7 cellular contexts compared by ENCODE assay signal in genomic region chr4:2261110-2261852, GRCh38. TPM values are rescaled to one million over a fixed set of nuclear protein-coding genes. Genes with fewer than 3 reads are reported as not detected.
DNase-seq lines count a peak whose midpoint lies in the region; ATAC-seq and TF ChIP-seq lines count a peak whose summit lies in the region.

No MANE protein-coding gene starts in this region.

- TF ChIP-seq CTCF in GM13976 (IDR thresholded peaks at IDR 0.05; ENCODE audit: borderline replicate concordance, control extremely low read depth, extremely low read depth, insufficient read depth, missing control alignments): no peak
- no peak for TF ChIP-seq CTCF in cardiac fibroblast (IDR thresholded peaks at IDR 0.05; ENCODE audit: low read depth, low read length)
- TF ChIP-seq CTCF in kidney epithelial cell (IDR thresholded peaks at IDR 0.05; ENCODE audit: insufficient read depth, low read length, poor library complexity, severe bottlenecking): no peak

- peak; percentile 83 for DNase-seq in GM13976 (ENCODE audit: low spot score)
- peak; percentile 53 for DNase-seq in T-helper 9 cell
- DNase-seq in cardiac fibroblast (ENCODE audit: low read depth in 2 of 2): peak; percentile 47 to 54
- DNase-seq in kidney epithelial cell (ENCODE audit: low read depth): no peak
- DNase-seq in stimulated activated CD4-positive, alpha-beta T cell treated with anti-CD3 and anti-CD28 coated beads, Interleukin-2, amount 100 ng/mL, for 24 hours: peak; percentile 62 to 67

- no peaks in the 10 kb centered on the region for H3K36me3 ChIP-seq in kidney epithelial cell (ENCODE audit: control insufficient read depth, insufficient read depth, low read length)

- H3K27me3 ChIP-seq in kidney epithelial cell (ENCODE audit: control insufficient read depth, insufficient read depth, low read length): no peaks in the 10 kb centered on the region

- H3K4me3 ChIP-seq in cardiac fibroblast (replicated peaks in 1 of 2; ENCODE audit: low read depth in 2 of 2, low read length in 2 of 2) (peak overlapping the region; percentile 94 to 97), kidney epithelial cell (ENCODE audit: low read depth, low read length) (peak overlapping the region; percentile 80)

- peak; percentile 22 for ATAC-seq in HG03095 (IDR thresholded peaks at IDR 0.05; ENCODE audit: unreplicated experiment)
- no peak for ATAC-seq in HG02973 (IDR thresholded peaks at IDR 0.05; ENCODE audit: unreplicated experiment)

- in situ Hi-C loops in GM13976 (cut with MboI; ENCODE audit: low sequenced_read_pairs, unreplicated experiment): no loop called here

RNA-seq across cellular contexts. Expression of gene MXD4, which starts 0.6 kb away (rescaled TPM):
- 31.8 and 36.7 TPM in 2 replicates for total RNA-seq in kidney epithelial cell

RNA-seq across cellular contexts. Expression of gene HAUS3, which starts 19.4 kb away (rescaled TPM):
- 9.2 and 13.3 TPM in 2 replicates for total RNA-seq in kidney epithelial cell

RNA-seq across cellular contexts. Expression of gene POLN, which starts 19.4 kb away (rescaled TPM):
- 0.07 and 0.38 TPM in 2 replicates for total RNA-seq in kidney epithelial cell
